ENCODE assay signal across 1 cellular context in the genomic region with DNA sequence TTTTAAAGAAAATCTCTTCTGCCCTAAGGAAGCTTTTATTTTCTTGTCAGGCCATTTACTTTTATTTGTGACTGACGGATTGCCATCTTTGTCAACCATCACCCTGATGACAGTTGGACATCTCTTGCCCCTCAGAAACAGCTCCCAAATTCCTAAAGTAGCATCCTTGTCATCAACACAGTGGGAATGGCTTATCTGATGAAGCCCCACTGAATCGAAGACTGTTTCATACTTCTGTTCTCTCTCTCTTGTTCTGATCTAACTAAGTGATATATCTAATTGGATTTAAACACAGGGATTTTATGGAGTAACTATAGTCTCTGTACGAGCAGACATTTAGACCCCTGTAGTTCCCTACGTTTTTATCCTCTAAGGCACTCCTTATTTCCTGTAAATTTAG.
TF ChIP-seq lines count a peak whose summit lies in the region.

No MANE protein-coding gene starts in this region.

TF ChIP-seq in WTC11, 78 proteins besides CTCF, POLR2A, EP300 and RAD21 (continued from another document):
- TF ChIP-seq, protein P1, sequence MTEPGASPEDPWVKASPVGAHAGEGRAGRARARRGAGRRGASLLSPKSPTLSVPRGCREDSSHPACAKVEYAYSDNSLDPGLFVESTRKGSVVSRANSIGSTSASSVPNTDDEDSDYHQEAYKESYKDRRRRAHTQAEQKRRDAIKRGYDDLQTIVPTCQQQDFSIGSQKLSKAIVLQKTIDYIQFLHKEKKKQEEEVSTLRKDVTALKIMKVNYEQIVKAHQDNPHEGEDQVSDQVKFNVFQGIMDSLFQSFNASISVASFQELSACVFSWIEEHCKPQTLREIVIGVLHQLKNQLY (CRISPR knock-in tag; IDR thresholded peaks at IDR 0.05): no peak
- TF ChIP-seq, protein P2, sequence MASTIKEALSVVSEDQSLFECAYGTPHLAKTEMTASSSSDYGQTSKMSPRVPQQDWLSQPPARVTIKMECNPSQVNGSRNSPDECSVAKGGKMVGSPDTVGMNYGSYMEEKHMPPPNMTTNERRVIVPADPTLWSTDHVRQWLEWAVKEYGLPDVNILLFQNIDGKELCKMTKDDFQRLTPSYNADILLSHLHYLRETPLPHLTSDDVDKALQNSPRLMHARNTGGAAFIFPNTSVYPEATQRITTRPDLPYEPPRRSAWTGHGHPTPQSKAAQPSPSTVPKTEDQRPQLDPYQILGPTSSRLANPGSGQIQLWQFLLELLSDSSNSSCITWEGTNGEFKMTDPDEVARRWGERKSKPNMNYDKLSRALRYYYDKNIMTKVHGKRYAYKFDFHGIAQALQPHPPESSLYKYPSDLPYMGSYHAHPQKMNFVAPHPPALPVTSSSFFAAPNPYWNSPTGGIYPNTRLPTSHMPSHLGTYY (CRISPR knock-in tag; IDR thresholded peaks at IDR 0.05): no peak
- no peak for TF ChIP-seq SP1 (CRISPR knock-in tag; conservative IDR thresholded peaks at IDR 0.05)
